ENCODE assay signal across 8 cellular contexts in genomic region chr10:77391605-77392235, GRCh38.
DNase-seq lines count a peak whose midpoint lies in the region; ATAC-seq and TF ChIP-seq lines count a peak whose summit lies in the region.

No MANE protein-coding gene starts in this region.

- H3K27ac ChIP-seq in Peyer's patch, result peak overlapping the region in 1 of 4 donors; percentile 48
- H3K27ac ChIP-seq in coronary artery, result peak overlapping the region; percentile 79 to 90
- no peak overlapping the region for H3K27ac ChIP-seq in right lobe of liver

- H3K4me1 Mint-ChIP-seq in T-helper 17 cell, result peaks cover 3% of the 10 kb centered on the region

- H3K36me3 ChIP-seq in Peyer's patch (no peaks in the 10 kb centered on the region), right lobe of liver (no peaks in the 10 kb centered on the region)

- H3K9me3 ChIP-seq in Peyer's patch (no peaks in the 10 kb centered on the region), right lobe of liver (no peaks in the 10 kb centered on the region), T-helper 17 cell (ENCODE audit: control insufficient read depth, low read length, poor library complexity, severe bottlenecking) (no peaks in the 10 kb centered on the region)

- H3K27me3 ChIP-seq in Peyer's patch (no peaks in the 10 kb centered on the region), right lobe of liver (no peaks in the 10 kb centered on the region)

- TF ChIP-seq POLR2A in Peyer's patch (IDR thresholded peaks at IDR 0.05), result no peak
- no peak for TF ChIP-seq POLR2A in right lobe of liver (IDR thresholded peaks at IDR 0.05)

- peak; percentile 71 to 86 (median 80) for ATAC-seq in right lobe of liver
- ATAC-seq in HG02678 (IDR thresholded peaks at IDR 0.05; ENCODE audit: unreplicated experiment), result no peak
- ATAC-seq in T-helper 17 cell, result no peak

- H3K27me3 Mint-ChIP-seq in T-helper 17 cell, result peaks cover 44% of the 10 kb centered on the region

- WGBS in right lobe of liver (ENCODE audit: insufficient coverage, low coverage, low lambda C conversion rate, missing lambda C conversion rate), result 21% methylated on average over 12 of the region's 12 CpGs

- no peak overlapping the region for H3K27ac Mint-ChIP-seq in T-helper 17 cell

- TF ChIP-seq CTCF in Peyer's patch (IDR thresholded peaks at IDR 0.05), result peak in 4 of 6 experiments; percentile 50 to 67 (median 60)
- peak; percentile 57 for TF ChIP-seq CTCF in coronary artery (IDR thresholded peaks at IDR 0.05)
- peak; percentile 44 to 62 (median 45) for TF ChIP-seq CTCF in right lobe of liver (IDR thresholded peaks at IDR 0.05)

- no peaks in the 10 kb centered on the region for H3K36me3 Mint-ChIP-seq in T-helper 17 cell (ENCODE audit: low read depth)

- intact Hi-C loops in right lobe of liver (cut with DNase I), result loop anchor here in 1 of 2 donors (5.0 kb wide), 1 partner anchor 219 kb away; no protein-coding TSS in a partner anchor

- no peak overlapping the region for H3K4me3 ChIP-seq in Peyer's patch
- H3K4me3 ChIP-seq in coronary artery, result peak overlapping the region; percentile 9
- H3K4me3 ChIP-seq in right lobe of liver, result no peak overlapping the region

- DNase-seq in DMS53 (lab: John Stamatoyannopoulos, UW) (peak; percentile 93), HT1080 (ENCODE audit: low read depth) (peak; percentile 91), Peyer's patch (peak; percentile 18 to 77 (median 73)), coronary artery (ENCODE audit: low spot score) (peak; percentile 86), right lobe of liver (peak in 2 of 3 donors; percentile 62 to 75), stromal cell of bone marrow (ENCODE audit: low read depth) (peak; percentile 81), T-helper 17 cell (no peak)

- H3K4me1 ChIP-seq in Peyer's patch (no peaks in the 10 kb centered on the region), right lobe of liver (no peaks in the 10 kb centered on the region)

- H3K4me3 Mint-ChIP-seq in T-helper 17 cell, result no peak overlapping the region

Comparison
In these comparisons a context has a peak if more than half of its experiments do, and no peak if none do; other contexts are left out.
1. DNase-seq: peak in DMS53 (single experiment), HT1080 (single experiment), Peyer's patch (3 of 3), coronary artery (single experiment), right lobe of liver (2 of 3) and stromal cell of bone marrow (single experiment); none in T-helper 17 cell (0 of 3).
2. H3K27ac ChIP-seq: peak in coronary artery (2 of 2); none in right lobe of liver (0 of 3).
3. ATAC-seq: peak in right lobe of liver (4 of 4); none in HG02678 (single experiment) and T-helper 17 cell (single experiment).
4. Peak in every context shown above with its lines, with median percentiles within 50 percentile points of each other: CTCF ChIP-seq.